Comparison of ENCODE assay signal across 17 cellular contexts in genomic region chr16:50868577-50868976, GRCh38.
A peak's percentile ranks its signal among the peaks of the same experiment; 100 is the strongest.
DNase-seq lines count a peak whose midpoint lies in the region; ATAC-seq and TF ChIP-seq lines count a peak whose summit lies in the region.
"Had no signal": no experiment of that assay in that cellular context is flagged by ENCODE, and none has a peak within 500 bp of the region (broad histone marks: within the 10 kb centered on the region; RNA-seq: fewer than 3 reads in every experiment).

No MANE protein-coding gene starts in this region.

- H3K4me1 ChIP-seq in liver (ENCODE audit: control insufficient read depth in 4 of 4, insufficient read depth in 4 of 4, low read length in 3 of 4): peaks cover 0 to 2% (median 0%) of the 10 kb centered on the region in 4 donors
- H3K4me1 ChIP-seq in right lobe of liver: no peaks in the 10 kb centered on the region
- no peaks in the 10 kb centered on the region for H3K4me1 ChIP-seq in vagina
- H3K4me1 ChIP-seq: BLaER1, Caco-2, HAP-1 had no signal

- H3K9me3 Mint-ChIP-seq in MCF 10A (ENCODE audit: unreplicated experiment): no peaks in the 10 kb centered on the region
- H3K9me3 Mint-ChIP-seq: CD8-positive, alpha-beta T cell; HFFc6 had no signal

- no peak for TF ChIP-seq CTCF in liver (IDR thresholded peaks at IDR 0.05; ENCODE audit: low read depth, low read length, missing input control)
- no peak for TF ChIP-seq CTCF in right lobe of liver (IDR thresholded peaks at IDR 0.05)
- no peak for TF ChIP-seq CTCF in vagina (IDR thresholded peaks at IDR 0.05)
- no peak for TF ChIP-seq CTCF in MCF 10A (IDR thresholded peaks at IDR 0.05; ENCODE audit: unreplicated experiment)

- H3K4me1 Mint-ChIP-seq in MCF 10A (ENCODE audit: insufficient read depth, unreplicated experiment): peaks cover 3% of the 10 kb centered on the region
- H3K4me1 Mint-ChIP-seq: B cell; CD4-positive, CD25-positive, alpha-beta regulatory T cell had no signal

- no peaks in the 10 kb centered on the region for H3K27me3 ChIP-seq in liver (ENCODE audit: control insufficient read depth in 4 of 4, insufficient read depth in 4 of 4, low read length in 3 of 4)
- H3K27me3 ChIP-seq in right lobe of liver: no peaks in the 10 kb centered on the region
- no peaks in the 10 kb centered on the region for H3K27me3 ChIP-seq in vagina
- H3K27me3 ChIP-seq: BLaER1 had no signal

- CTCF ChIA-PET in MCF 10A (lab: Yijun Ruan, JAX): interaction anchor here (1.0 kb wide), 1 partner anchor 62 kb away, joined by 3 read pairs; no protein-coding TSS in a partner anchor

- H3K27ac ChIP-seq in liver (ENCODE audit: low read depth in 1 of 2, low read length in 2 of 2) (no peak overlapping the region), right lobe of liver (no peak overlapping the region), vagina (no peak overlapping the region)
- H3K27ac ChIP-seq: BLaER1, C4-2B had no signal

- H3K27me3 Mint-ChIP-seq in MCF 10A (ENCODE audit: insufficient read depth, unreplicated experiment): no peaks in the 10 kb centered on the region

- no peak overlapping the region for H3K4me3 ChIP-seq in liver (ENCODE audit: low read depth in 1 of 3, low read length in 3 of 3)
- no peak overlapping the region for H3K4me3 ChIP-seq in right lobe of liver
- no peak overlapping the region for H3K4me3 ChIP-seq in vagina
- H3K4me3 ChIP-seq: BLaER1, HAP-1 had no signal

- POLR2A ChIA-PET in MCF 10A (lab: Yijun Ruan, JAX): interaction anchor here (0.6 kb wide), 1 partner anchor 688 kb away, joined by 4 read pairs; no protein-coding TSS in a partner anchor

- H3K36me3 ChIP-seq in liver (ENCODE audit: control insufficient read depth in 4 of 4, insufficient read depth in 3 of 4, low read depth in 1 of 4, low read length in 3 of 4): no peaks in the 10 kb centered on the region
- no peaks in the 10 kb centered on the region for H3K36me3 ChIP-seq in right lobe of liver
- H3K36me3 ChIP-seq in vagina: no peaks in the 10 kb centered on the region
- H3K36me3 ChIP-seq: BLaER1, HAP-1 had no signal

- TF ChIP-seq POLR2A in right lobe of liver (IDR thresholded peaks at IDR 0.05) (no peak), vagina (IDR thresholded peaks at IDR 0.05) (no peak)

- no peak overlapping the region for H3K9ac ChIP-seq in liver (ENCODE audit: low read depth in 1 of 2, low read length in 2 of 2)
- H3K9ac ChIP-seq: BLaER1 had no signal

- intact Hi-C loops in right lobe of liver (cut with DNase I): no loop called here
- intact Hi-C loops in vagina (cut with DNase I): no loop called here
- intact Hi-C loops in MCF 10A (cut with micrococcal nuclease): no loop called here

- H3K27ac Mint-ChIP-seq in MCF 10A (ENCODE audit: low read depth, unreplicated experiment): no peak overlapping the region
- H3K27ac Mint-ChIP-seq: B cell; CD4-positive, CD25-positive, alpha-beta regulatory T cell; CD8-positive, alpha-beta T cell; HFFc6 had no signal

- DNase-seq in right lobe of liver (no peak), left lobe of liver (ENCODE audit: low spot score) (peak; percentile 44), vagina (ENCODE audit: extremely low spot score in 2 of 2) (peak; percentile 22 to 58), MCF 10A (ENCODE audit: unreplicated experiment) (no peak), cerebellum (ENCODE audit: low spot score) (no peak)
- DNase-seq: Caco-2; CD4-positive, CD25-positive, alpha-beta regulatory T cell; CD8-positive, alpha-beta T cell; DMS153; DND-41; GOT3; HFFc6 had no signal

- no peak for ATAC-seq in right lobe of liver
- no peak for ATAC-seq in left lobe of liver
- ATAC-seq: CD8-positive, alpha-beta T cell had no signal

- no peak for TF ChIP-seq RAD21 in liver (IDR thresholded peaks at IDR 0.05)

- no peak overlapping the region for H3K4me3 Mint-ChIP-seq in MCF 10A (ENCODE audit: unreplicated experiment)
- H3K4me3 Mint-ChIP-seq: B cell; CD4-positive, CD25-positive, alpha-beta regulatory T cell; CD8-positive, alpha-beta T cell; HFFc6 had no signal

- no TSS peak for BruUV-seq in MCF 10A (replicated peaks; lab: Mats Ljungman, UMichigan)

- no peaks in the 10 kb centered on the region for H3K36me3 Mint-ChIP-seq in MCF 10A (ENCODE audit: insufficient read depth, unreplicated experiment)
- H3K36me3 Mint-ChIP-seq: CD4-positive, CD25-positive, alpha-beta regulatory T cell; CD8-positive, alpha-beta T cell had no signal

- H3K9me3 ChIP-seq in liver (ENCODE audit: control insufficient read depth in 4 of 4, low read length in 3 of 4): no peaks in the 10 kb centered on the region
- H3K9me3 ChIP-seq in right lobe of liver: no peaks in the 10 kb centered on the region
- H3K9me3 ChIP-seq in vagina: no peaks in the 10 kb centered on the region
- H3K9me3 ChIP-seq: BLaER1, HAP-1 had no signal

TF ChIP-seq in liver, 16 proteins besides CTCF, POLR2A, EP300 and RAD21:
- TF ChIP-seq HNF4A (conservative IDR thresholded peaks at IDR 0.05) (peak in 1 of 2 donors; percentile 35), NR2F2 (IDR thresholded peaks at IDR 0.05) (peak; percentile 66), TAF1 (conservative IDR thresholded peaks at IDR 0.05) (no peak), RXRA (IDR thresholded peaks at IDR 0.05) (peak in 1 of 2 donors; percentile 67)

Comparison
In these comparisons a context has a peak if more than half of its experiments do, and no peak if none do; other contexts are left out.
1. DNase-seq: peak in left lobe of liver (single experiment) and vagina (2 of 2); none in right lobe of liver (0 of 3), MCF 10A (single experiment) and cerebellum (single experiment).